1 cellular context compared by ENCODE assay signal in genomic region chr7:152081088-152081487, GRCh38.
A peak's percentile ranks its signal among the peaks of the same experiment; 100 is the strongest.
TF ChIP-seq lines count a peak whose summit lies in the region.

No MANE protein-coding gene starts in this region.

TF ChIP-seq in HepG2, 621 proteins besides CTCF, POLR2A, EP300 and RAD21 (continued from another document and continues in another):
- TF ChIP-seq AHDC1 (CRISPR knock-in tag; IDR thresholded peaks at IDR 0.05; ENCODE audit: borderline replicate concordance) (peak; percentile 71; the same call in 1 of the 2 replicates), FOXP4 (CRISPR knock-in tag; IDR thresholded peaks at IDR 0.05) (peak; percentile 49; the same call in 1 of the 2 replicates), ARID5B (CRISPR knock-in tag; IDR thresholded peaks at IDR 0.05) (peak; percentile 96), SMAD3 (CRISPR knock-in tag; IDR thresholded peaks at IDR 0.05) (peak; percentile 84), ZNF629 (CRISPR knock-in tag; conservative IDR thresholded peaks at IDR 0.05) (peak; percentile 30; the same call in 1 of the 2 replicates), ESRRA (CRISPR knock-in tag; IDR thresholded peaks at IDR 0.05; ENCODE audit: low read depth) (peak; percentile 53; the same call in 1 of the 2 replicates), SKI (IDR thresholded peaks at IDR 0.05; ENCODE audit: partially characterized antibody) (peak; percentile 20), NR2F2 (IDR thresholded peaks at IDR 0.05; ENCODE audit: borderline replicate concordance, low read depth) (peak; percentile 56), THRA (CRISPR knock-in tag; IDR thresholded peaks at IDR 0.05; ENCODE audit: borderline replicate concordance) (peak; percentile 49; the same call in 1 of the 2 replicates), SIN3A (IDR thresholded peaks at IDR 0.05; ENCODE audit: borderline replicate concordance, low read depth, low read length) (no peak), RXRB (CRISPR knock-in tag; IDR thresholded peaks at IDR 0.05; ENCODE audit: borderline replicate concordance) (peak; percentile 79), HNF4A (CRISPR knock-in tag; IDR thresholded peaks at IDR 0.05) (peak; percentile 93), PAXIP1 (CRISPR knock-in tag; conservative IDR thresholded peaks at IDR 0.05) (peak; percentile 69), BCLAF1 (IDR thresholded peaks at IDR 0.05) (no peak), EHMT2 (IDR thresholded peaks at IDR 0.05; ENCODE audit: borderline replicate concordance, low read depth, low read length) (peak; percentile 94), ZNF446 (CRISPR knock-in tag; IDR thresholded peaks at IDR 0.05) (no peak), ZNF598 (CRISPR knock-in tag; IDR thresholded peaks at IDR 0.05; ENCODE audit: borderline replicate concordance) (no peak), HMG20B (CRISPR knock-in tag; conservative IDR thresholded peaks at IDR 0.05) (peak; percentile 96), TBP (CRISPR knock-in tag; IDR thresholded peaks at IDR 0.05) (no peak), ASH2L (IDR thresholded peaks at IDR 0.05; ENCODE audit: insufficient read length, low read depth, low read length) (peak; percentile 70), SOX13 (IDR thresholded peaks at IDR 0.05) (peak; percentile 76), SOX13 (CRISPR knock-in tag; conservative IDR thresholded peaks at IDR 0.05 in 1 of 2, IDR thresholded peaks at IDR 0.05 in 1 of 2) (peak in 1 of 2 experiments; percentile 99; a peak in 2 of 4 replicates), KLF6 (CRISPR knock-in tag; IDR thresholded peaks at IDR 0.05) (0 out of 2 replicates have a peak, but pooled peaks have one; percentile 40), FOXA3 (CRISPR knock-in tag; IDR thresholded peaks at IDR 0.05) (peak; percentile 64), SNRNP70 (IDR thresholded peaks at IDR 0.05; ENCODE audit: low read depth, low read length) (no peak), GFI1 (CRISPR knock-in tag; IDR thresholded peaks at IDR 0.05; ENCODE audit: borderline replicate concordance) (peak; percentile 99), CREB1 (IDR thresholded peaks at IDR 0.05) (0 out of 2 replicates have a peak, but pooled peaks have one; percentile 5), CREB1 (CRISPR knock-in tag; IDR thresholded peaks at IDR 0.05) (peak; percentile 59), HOXA3 (CRISPR knock-in tag; IDR thresholded peaks at IDR 0.05) (peak; percentile 16; the same call in 1 of the 2 replicates), ARNTL (CRISPR knock-in tag; IDR thresholded peaks at IDR 0.05) (no peak), CREM (IDR thresholded peaks at IDR 0.05) (peak; percentile 51; the same call in 1 of the 2 replicates), CREM (CRISPR knock-in tag; IDR thresholded peaks at IDR 0.05) (no peak), ZNF431 (CRISPR knock-in tag; IDR thresholded peaks at IDR 0.05; ENCODE audit: borderline replicate concordance, low read depth) (no peak), ZNF577 (CRISPR knock-in tag; IDR thresholded peaks at IDR 0.05; ENCODE audit: borderline replicate concordance, low read depth) (no peak), MED1 (CRISPR knock-in tag; IDR thresholded peaks at IDR 0.05) (0 out of 2 replicates have a peak, but pooled peaks have one; percentile 17), BCL6 (CRISPR knock-in tag; IDR thresholded peaks at IDR 0.05) (peak; percentile 88), RARA (CRISPR knock-in tag; IDR thresholded peaks at IDR 0.05) (peak; percentile 70), ZNF224 (CRISPR knock-in tag; IDR thresholded peaks at IDR 0.05) (no peak), TEAD3 (CRISPR knock-in tag; optimal IDR thresholded peaks at IDR 0.05; ENCODE audit: borderline replicate concordance) (peak; percentile 89), ELF3 (CRISPR knock-in tag; IDR thresholded peaks at IDR 0.05) (peak; percentile 26; the same call in 1 of the 2 replicates), TARDBP (CRISPR knock-in tag; IDR thresholded peaks at IDR 0.05) (peak; percentile 50; the same call in 1 of the 2 replicates), CEBPB (IDR thresholded peaks at IDR 0.05; ENCODE audit: borderline replicate concordance, low read depth, low read length) (peak; percentile 82), TIGD3 (CRISPR knock-in tag; IDR thresholded peaks at IDR 0.05; ENCODE audit: borderline replicate concordance) (no peak)
